14 cellular contexts compared by ENCODE assay signal in the genomic region with DNA sequence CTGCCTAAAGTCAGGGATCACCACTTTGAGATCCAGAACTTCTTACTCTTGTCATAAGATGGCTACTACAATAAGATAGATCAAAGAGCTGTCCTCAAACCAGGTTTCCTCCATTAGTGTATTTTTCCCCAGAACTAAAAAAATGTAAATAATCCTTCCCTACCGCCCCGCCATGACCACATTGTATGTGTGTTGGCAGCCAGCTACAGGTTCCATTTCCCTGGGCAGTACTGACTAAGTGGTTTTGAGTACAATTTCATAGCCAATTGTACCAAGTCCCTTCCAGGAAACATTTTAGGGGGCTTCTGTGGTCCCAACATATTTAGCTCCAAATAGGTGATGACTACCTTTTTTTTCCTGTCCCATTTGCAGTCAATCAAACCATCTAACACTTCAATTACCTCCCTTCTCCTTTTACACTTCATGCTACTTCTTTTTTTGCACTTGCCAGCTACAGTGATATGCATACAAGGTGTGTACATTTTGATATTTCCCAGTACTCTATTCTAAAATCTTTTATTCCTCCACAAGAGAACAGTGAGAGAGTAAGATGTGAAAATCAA. TPM values are rescaled to one million over a fixed set of nuclear protein-coding genes. Genes with fewer than 3 reads are reported as not detected.
DNase-seq lines count a peak whose midpoint lies in the region; FAIRE-seq and TF ChIP-seq lines count a peak whose summit lies in the region.
"Had no signal": no experiment of that assay in that cellular context is flagged by ENCODE, and none has a peak within 500 bp of the region (broad histone marks: within the 10 kb centered on the region; RNA-seq: fewer than 3 reads in every experiment).

No MANE protein-coding gene starts in this region.

- H3K4me1 ChIP-seq in OCI-LY1 (ENCODE audit: insufficient read depth, low read length, severe bottlenecking) (peaks cover 41% of the 10 kb centered on the region), duodenal mucosa (ENCODE audit: control insufficient read depth in 1 of 2, insufficient read depth in 2 of 2, low read length in 2 of 2) (peaks cover 25 to 34% of the 10 kb centered on the region in 2 donors), osteoblast (ENCODE audit: insufficient read depth, low read length) (peaks cover 21% of the 10 kb centered on the region)

- H2AFZ ChIP-seq in OCI-LY1 (ENCODE audit: low read length) (no peak overlapping the region), osteoblast (ENCODE audit: low read length) (no peak overlapping the region)

- H3K36me3 ChIP-seq in OCI-LY1 (ENCODE audit: insufficient read depth, low read length) (peaks cover 42% of the 10 kb centered on the region), duodenal mucosa (ENCODE audit: control insufficient read depth in 1 of 2, insufficient read depth in 2 of 2, low read length in 2 of 2) (no peaks in the 10 kb centered on the region), osteoblast (ENCODE audit: insufficient read depth, low read length) (no peaks in the 10 kb centered on the region)
- H3K36me3 ChIP-seq: brain microvascular endothelial cell had no signal

- H3K27ac ChIP-seq in OCI-LY1 (ENCODE audit: low read depth, low read length, poor library complexity, severe bottlenecking) (no peak overlapping the region), duodenal mucosa (ENCODE audit: low read depth, low read length) (no peak overlapping the region), osteoblast (ENCODE audit: low read depth, low read length) (no peak overlapping the region)
- H3K27ac ChIP-seq: brain microvascular endothelial cell, epithelial cell of prostate had no signal

- peak; percentile 14 for FAIRE-seq in GM19239 (lab: Jason Lieb, UNC)
- FAIRE-seq: GM12891 had no signal

- TF ChIP-seq CTCF in OCI-LY1 (IDR thresholded peaks at IDR 0.05; ENCODE audit: low read length) (no peak), osteoblast (IDR thresholded peaks at IDR 0.05; ENCODE audit: extremely low read depth, low read depth, low read length) (no peak)

- H4K20me1 ChIP-seq in OCI-LY1 (ENCODE audit: insufficient read depth, low read length) (peaks cover 6% of the 10 kb centered on the region; the same call in 1 of the 2 replicates), osteoblast (ENCODE audit: insufficient read depth, low read length) (peaks cover 73% of the 10 kb centered on the region)

- H3K27me3 ChIP-seq in OCI-LY1 (ENCODE audit: insufficient read depth, low read length) (no peaks in the 10 kb centered on the region), duodenal mucosa (ENCODE audit: control insufficient read depth in 1 of 2, insufficient read depth in 2 of 2, low read length in 2 of 2) (no peaks in the 10 kb centered on the region), osteoblast (ENCODE audit: insufficient read depth, low read length) (no peaks in the 10 kb centered on the region)
- H3K27me3 ChIP-seq: brain microvascular endothelial cell had no signal

- H3F3A ChIP-seq in OCI-LY1 (ENCODE audit: insufficient read depth, low read length), result no peaks in the 10 kb centered on the region

- no peaks in the 10 kb centered on the region for H3K9me3 ChIP-seq in OCI-LY1 (ENCODE audit: low read length)
- no peaks in the 10 kb centered on the region for H3K9me3 ChIP-seq in duodenal mucosa (ENCODE audit: control insufficient read depth in 1 of 2, low read length in 2 of 2)
- H3K9me3 ChIP-seq in osteoblast (ENCODE audit: low read depth, low read length), result no peaks in the 10 kb centered on the region

- H3K9ac ChIP-seq in OCI-LY1 (ENCODE audit: low read length), result no peak overlapping the region
- no peak overlapping the region for H3K9ac ChIP-seq in duodenal mucosa (ENCODE audit: low read depth in 1 of 2, low read length in 2 of 2)

- DNase-seq in GM19239 (ENCODE audit: insufficient read length, low spot score) (no peak), osteoblast (ENCODE audit: insufficient read length, low spot score, missing footprints) (no peak), NCI-H2227 (lab: John Stamatoyannopoulos, UW; ENCODE audit: unreplicated experiment) (no peak), glomerular visceral epithelial cell (ENCODE audit: extremely low spot score) (no peak)
- DNase-seq in stimulated activated CD4-positive, alpha-beta T cell treated with anti-CD3 and anti-CD28 coated beads, Interleukin-2, amount 100 ng/mL, for 24 hours, result no peak
- DNase-seq in effector CD4-positive, alpha-beta T cell, result no peak
- DNase-seq: brain microvascular endothelial cell, DMS153, NCI-H1092, NCI-H748 treated with DMSO at 0.1 percent for 48 hours had no signal

- H3K79me2 ChIP-seq in OCI-LY1 (ENCODE audit: insufficient read depth, low read length) (peaks cover 85% of the 10 kb centered on the region), osteoblast (ENCODE audit: insufficient read depth, low read length) (peaks cover 88% of the 10 kb centered on the region)

- no peaks in the 10 kb centered on the region for H3K9me2 ChIP-seq in OCI-LY1 (ENCODE audit: low read depth, low read length)

- H3K4me2 ChIP-seq in OCI-LY1 (ENCODE audit: low read length), result peak overlapping the region; percentile 49
- peak overlapping the region; percentile 35 for H3K4me2 ChIP-seq in osteoblast (ENCODE audit: insufficient read depth, low read length)

- H3K4me3 ChIP-seq in OCI-LY1 (ENCODE audit: low read depth, low read length, poor library complexity, severe bottlenecking) (no peak overlapping the region), duodenal mucosa (ENCODE audit: low read depth in 1 of 2, low read length in 2 of 2) (peak overlapping the region; percentile 27 to 32), osteoblast (ENCODE audit: insufficient read depth, low read length) (no peak overlapping the region)

RNA-seq across cellular contexts. Expression of a gene that starts 4.0 kb away (rescaled TPM):
- total RNA-seq in osteoblast, result 44.2 and 45.2 TPM in 2 replicates

Comparison
In these comparisons a context has a peak if more than half of its experiments do, and no peak if none do; other contexts are left out.
1. H3K4me3 ChIP-seq: peak in duodenal mucosa (2 of 2); none in OCI-LY1 (single experiment) and osteoblast (single experiment).